In genomic region chr1:223844521-223844961, GRCh38 we compare ENCODE assay signal across 8 cellular contexts. TPM values are rescaled to one million over a fixed set of nuclear protein-coding genes. Genes with fewer than 3 reads are reported as not detected.
DNase-seq lines count a peak whose midpoint lies in the region; ATAC-seq and TF ChIP-seq lines count a peak whose summit lies in the region.

No MANE protein-coding gene starts in this region.

- H3K36me3 ChIP-seq in BLaER1 treated with 17β-estradiol and CSF1 and Interleukin-3, amounts not matched to agents 10 nM and 100 nM, result peaks cover 0 to 4% (median 2%) of the 10 kb centered on the region in 11 experiments; a peak in 5 of 22 replicates
- H3K36me3 ChIP-seq in OCI-LY3 (replicated peaks; ENCODE audit: low read depth, low read length) (peaks cover 4% of the 10 kb centered on the region), brain microvascular endothelial cell (replicated peaks) (peaks cover 3% of the 10 kb centered on the region), mucosa of descending colon (ENCODE audit: low read depth) (no peaks in the 10 kb centered on the region), transverse colon (no peaks in the 10 kb centered on the region)

- no peak for TF ChIP-seq EP300 in transverse colon (IDR thresholded peaks at IDR 0.05; ENCODE audit: low read depth)

- 0 to 3% methylated on average over 7 to 9 of the region's 9 CpGs for WGBS in transverse colon (ENCODE audit: low coverage in 1 of 2), 2 donors

- H3K27ac ChIP-seq in BLaER1 treated with 17β-estradiol and CSF1 and Interleukin-3, amounts not matched to agents 10 nM and 100 nM, result peak overlapping the region; percentile 92 to 100 (median 99); a peak in 21 of 22 replicates
- H3K27ac ChIP-seq in OCI-LY3 (ENCODE audit: low read length) (peak overlapping the region; percentile 87), brain microvascular endothelial cell (peak overlapping the region; percentile 100), transverse colon (peak overlapping the region; percentile 94 to 99 (median 98))

- in situ Hi-C loops in brain microvascular endothelial cell (cut with HindIII; ENCODE audit: low pct_ligation_motif_present, low sequenced_read_pairs), result no loop called here
- in situ Hi-C loops in transverse colon (cut with MboI; ENCODE audit: low pct_ligation_motif_present in 1 of 4, low pct_unique_long_range_greater_than_20kb in 1 of 4, low sequenced_read_pairs in 3 of 4), result no loop called here

- no peak for TF ChIP-seq POLR2A in transverse colon (IDR thresholded peaks at IDR 0.05)

- H3K27me3 ChIP-seq in BLaER1 treated with 17β-estradiol and CSF1 and Interleukin-3, amounts not matched to agents 10 nM and 100 nM, result no peaks in the 10 kb centered on the region
- H3K27me3 ChIP-seq in OCI-LY3 (ENCODE audit: low read depth, low read length), result no peaks in the 10 kb centered on the region
- H3K27me3 ChIP-seq in brain microvascular endothelial cell (replicated peaks), result no peaks in the 10 kb centered on the region
- no peaks in the 10 kb centered on the region for H3K27me3 ChIP-seq in transverse colon

- H3K4me1 ChIP-seq in BLaER1 treated with 17β-estradiol and CSF1 and Interleukin-3, amounts not matched to agents 10 nM and 100 nM, result peaks cover 33 to 60% (median 38%) of the 10 kb centered on the region in 10 experiments
- H3K4me1 ChIP-seq in OCI-LY3 (ENCODE audit: low read length) (peaks cover 29% of the 10 kb centered on the region), mucosa of descending colon (ENCODE audit: low read depth) (peaks cover 18% of the 10 kb centered on the region), transverse colon (peaks cover 5 to 48% (median 23%) of the 10 kb centered on the region in 4 donors)

- TF ChIP-seq CTCF in OCI-LY3 (IDR thresholded peaks at IDR 0.05; ENCODE audit: low read depth, low read length) (no peak), brain microvascular endothelial cell (IDR thresholded peaks at IDR 0.05; ENCODE audit: low read depth, low read length, missing control alignments) (no peak), mucosa of descending colon (IDR thresholded peaks at IDR 0.05) (no peak), transverse colon (IDR thresholded peaks at IDR 0.05) (no peak)

- ATAC-seq in mucosa of descending colon (no peak), GM19463 (IDR thresholded peaks at IDR 0.05; ENCODE audit: unreplicated experiment) (no peak), HG02870 (IDR thresholded peaks at IDR 0.05; ENCODE audit: unreplicated experiment) (no peak)

- H3K4me2 ChIP-seq in BLaER1 treated with 17β-estradiol and CSF1 and Interleukin-3, amounts not matched to agents 10 nM and 100 nM, result peak overlapping the region; percentile 73 to 98 (median 82)
- peak overlapping the region; percentile 79 for H3K4me2 ChIP-seq in OCI-LY3 (ENCODE audit: low read length)

- H4K20me1 ChIP-seq in BLaER1 treated with 17β-estradiol and CSF1 and Interleukin-3, amounts not matched to agents 10 nM and 100 nM, result peaks cover 31 to 56% (median 53%) of the 10 kb centered on the region in 11 experiments; a peak in 21 of 22 replicates
- peaks cover 48% of the 10 kb centered on the region for H4K20me1 ChIP-seq in OCI-LY3 (ENCODE audit: insufficient read depth, low read length)

- peak overlapping the region; percentile 90 to 99 (median 99) for H3K9ac ChIP-seq in BLaER1 treated with 17β-estradiol and CSF1 and Interleukin-3, amounts not matched to agents 10 nM and 100 nM
- H3K9ac ChIP-seq in OCI-LY3 (ENCODE audit: low read length), result peak overlapping the region; percentile 83

- no peak overlapping the region for H2AFZ ChIP-seq in OCI-LY3 (ENCODE audit: low read depth, low read length)

- intact Hi-C loops in mucosa of descending colon (cut with DNase I, micrococcal nuclease) (no loop called here), transverse colon (cut with DNase I; ENCODE audit: low total_unique reads) (no loop called here)

- peak overlapping the region; percentile 76 to 95 (median 92) for H3K4me3 ChIP-seq in BLaER1 treated with 17β-estradiol and CSF1 and Interleukin-3, amounts not matched to agents 10 nM and 100 nM
- H3K4me3 ChIP-seq in OCI-LY3 (ENCODE audit: low read length) (peak overlapping the region; percentile 79), brain microvascular endothelial cell (ENCODE audit: low read depth, low read length) (peak overlapping the region; percentile 75), mucosa of descending colon (peak overlapping the region; percentile 93), transverse colon (peak overlapping the region; percentile 67 to 95 (median 91))

- no peak for DNase-seq in brain microvascular endothelial cell
- DNase-seq in mucosa of descending colon, result no peak
- no peak for DNase-seq in transverse colon
- no peak for DNase-seq in NCI-H1694 treated with DMSO at 0.1 percent for 48 hours (lab: John Stamatoyannopoulos, UW)

- H3K79me2 ChIP-seq in OCI-LY3 (ENCODE audit: low read length), result peaks cover 62% of the 10 kb centered on the region

- H3K9me3 ChIP-seq in BLaER1 treated with 17β-estradiol and CSF1 and Interleukin-3, amounts not matched to agents 10 nM and 100 nM (replicated peaks in 1 of 11), result peaks cover 0 to 5% (median 0%) of the 10 kb centered on the region in 11 experiments; a peak in 3 of 22 replicates
- H3K9me3 ChIP-seq in OCI-LY3 (ENCODE audit: insufficient read depth, low read length) (no peaks in the 10 kb centered on the region), mucosa of descending colon (no peaks in the 10 kb centered on the region), transverse colon (no peaks in the 10 kb centered on the region)

RNA-seq across cellular contexts. Expression of gene TP53BP2, which starts 1.2 kb away (rescaled TPM):
- 10 to 100 TPM; 30.6 to 34.5 (median 32.5) TPM for total RNA-seq in mucosa of descending colon
- 10 to 100 TPM; 11.9 to 82.7 (median 31.2) TPM for total RNA-seq in transverse colon
